21 cellular contexts compared by ENCODE assay signal in the genomic region with DNA sequence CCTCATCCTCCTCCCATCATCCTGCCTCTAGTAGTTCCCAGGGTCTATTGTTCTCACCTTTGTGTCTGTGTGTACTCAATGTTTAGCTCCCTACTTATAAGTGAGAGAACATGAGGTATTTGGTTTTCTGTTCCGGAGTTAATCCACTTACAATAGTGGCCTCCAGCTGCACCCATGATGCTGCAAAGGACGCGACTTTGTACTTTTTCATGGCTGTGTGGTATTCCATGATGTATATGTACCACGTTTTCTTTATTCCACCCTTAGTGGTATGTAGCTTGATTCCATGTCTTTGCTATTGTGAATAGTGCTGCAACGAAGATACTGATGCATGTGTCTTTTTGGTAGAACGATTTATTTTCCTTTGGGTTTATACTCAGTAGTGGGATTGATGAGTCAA. TPM values are rescaled to one million over a fixed set of nuclear protein-coding genes. Genes with fewer than 3 reads are reported as not detected.
DNase-seq lines count a peak whose midpoint lies in the region; ATAC-seq, FAIRE-seq and TF ChIP-seq lines count a peak whose summit lies in the region.
"Had no signal": no experiment of that assay in that cellular context is flagged by ENCODE, and none has a peak within 500 bp of the region (broad histone marks: within the 10 kb centered on the region; RNA-seq: fewer than 3 reads in every experiment).

No MANE protein-coding gene starts in this region.

- H3K36me3 ChIP-seq in CD8-positive, alpha-beta memory T cell (ENCODE audit: insufficient read depth, low read length), result no peaks in the 10 kb centered on the region
- no peaks in the 10 kb centered on the region for H3K36me3 ChIP-seq in tibial nerve

- H3K4me3 Mint-ChIP-seq in T-helper 1 cell treated with Interleukin-12 subunit alpha and Interleukin-12 subunit beta and Interleukin-4 antibody, amounts not matched to agents 30 μg/mL and 1 μg/mL, for 36 hours, result peak overlapping the region; percentile 33
- H3K4me3 Mint-ChIP-seq in CD8-positive, alpha-beta memory T cell, result peak overlapping the region in 4 of 7 donors; percentile 50 to 93 (median 72)
- peak overlapping the region; percentile 42 for H3K4me3 Mint-ChIP-seq in activated T-helper 17 cell treated with anti-CD3 and anti-CD28 coated beads, Interleukin-2, amount 50 U/mL, for 72 hours
- peak overlapping the region in 9 of 10 donors; percentile 3 to 80 (median 45) for H3K4me3 Mint-ChIP-seq in naive thymus-derived CD8-positive, alpha-beta T cell

- no peak overlapping the region for H3K27ac Mint-ChIP-seq in T-helper 1 cell treated with Interleukin-12 subunit alpha and Interleukin-12 subunit beta and Interleukin-4 antibody, amounts not matched to agents 30 μg/mL and 1 μg/mL, for 36 hours
- H3K27ac Mint-ChIP-seq in CD8-positive, alpha-beta memory T cell, result peak overlapping the region in 2 of 8 donors; percentile 47 to 71
- no peak overlapping the region for H3K27ac Mint-ChIP-seq in activated T-helper 17 cell treated with anti-CD3 and anti-CD28 coated beads, Interleukin-2, amount 50 U/mL, for 72 hours
- peak overlapping the region in 1 of 10 donors; percentile 18 for H3K27ac Mint-ChIP-seq in naive thymus-derived CD8-positive, alpha-beta T cell
- H3K27ac Mint-ChIP-seq: CD8-positive, alpha-beta T cell had no signal

- DNase-seq in T-helper 1 cell, result no peak
- DNase-seq in CD8-positive, alpha-beta memory T cell, result no peak
- DNase-seq in naive thymus-derived CD8-positive, alpha-beta T cell, result no peak
- DNase-seq in HEK293T (ENCODE audit: extremely low spot score), result no peak
- DNase-seq in tibial nerve (ENCODE audit: low spot score in 2 of 2), result no peak
- DNase-seq in HTR-8/SVneo (ENCODE audit: insufficient read length, low spot score), result no peak
- DNase-seq: activated gamma-delta T cell treated with Interleukin-2 at 50 U/mL for 16 hours; activated T-cell treated with anti-CD3 and anti-CD28 coated beads for 4 hours; anterior cingulate cortex; caudate nucleus; CD8-positive, alpha-beta T cell; NCI-H1105; NCI-H1930; NCI-H69; stimulated activated CD8-positive, alpha-beta memory T cell treated with anti-CD3 and anti-CD28 coated beads, Interleukin-4, amount 100 ng/mL, for 48 hours; T-helper 17 cell; trophoblast cell had no signal

- TF ChIP-seq POLR2A in tibial nerve (IDR thresholded peaks at IDR 0.05), result no peak

- peaks cover 17% of the 10 kb centered on the region for H3K4me1 Mint-ChIP-seq in T-helper 1 cell treated with Interleukin-12 subunit alpha and Interleukin-12 subunit beta and Interleukin-4 antibody, amounts not matched to agents 30 μg/mL and 1 μg/mL, for 36 hours (ENCODE audit: low read depth)
- peaks cover 13 to 23% (median 14%) of the 10 kb centered on the region in 3 donors for H3K4me1 Mint-ChIP-seq in CD8-positive, alpha-beta memory T cell
- H3K4me1 Mint-ChIP-seq in activated T-helper 17 cell treated with anti-CD3 and anti-CD28 coated beads, Interleukin-2, amount 50 U/mL, for 72 hours, result peaks cover 14% of the 10 kb centered on the region
- H3K4me1 Mint-ChIP-seq in naive thymus-derived CD8-positive, alpha-beta T cell, result peaks cover 3 to 18% (median 15%) of the 10 kb centered on the region in 4 donors

- peaks cover 31% of the 10 kb centered on the region for H3K27me3 Mint-ChIP-seq in T-helper 1 cell treated with Interleukin-12 subunit alpha and Interleukin-12 subunit beta and Interleukin-4 antibody, amounts not matched to agents 30 μg/mL and 1 μg/mL, for 36 hours (ENCODE audit: low read depth)
- peaks cover 4 to 10% of the 10 kb centered on the region in 2 donors for H3K27me3 Mint-ChIP-seq in CD8-positive, alpha-beta memory T cell
- peaks cover under 1% of the 10 kb centered on the region for H3K27me3 Mint-ChIP-seq in activated T-helper 17 cell treated with anti-CD3 and anti-CD28 coated beads, Interleukin-2, amount 50 U/mL, for 72 hours
- peaks cover 2 to 21% (median 4%) of the 10 kb centered on the region in 5 donors for H3K27me3 Mint-ChIP-seq in naive thymus-derived CD8-positive, alpha-beta T cell

- H3K27ac ChIP-seq in CD8-positive, alpha-beta memory T cell (ENCODE audit: low read depth, low read length), result no peak overlapping the region
- no peak overlapping the region for H3K27ac ChIP-seq in tibial nerve
- H3K27ac ChIP-seq: 22Rv1 had no signal

- peaks cover 11% of the 10 kb centered on the region for H3K9me3 Mint-ChIP-seq in T-helper 1 cell treated with Interleukin-12 subunit alpha and Interleukin-12 subunit beta and Interleukin-4 antibody, amounts not matched to agents 30 μg/mL and 1 μg/mL, for 36 hours
- peaks cover 0 to 16% (median 11%) of the 10 kb centered on the region in 5 donors for H3K9me3 Mint-ChIP-seq in CD8-positive, alpha-beta memory T cell
- H3K9me3 Mint-ChIP-seq in activated T-helper 17 cell treated with anti-CD3 and anti-CD28 coated beads, Interleukin-2, amount 50 U/mL, for 72 hours, result peaks cover 5% of the 10 kb centered on the region
- peaks cover 0 to 23% (median 9%) of the 10 kb centered on the region in 9 donors for H3K9me3 Mint-ChIP-seq in naive thymus-derived CD8-positive, alpha-beta T cell

- no peaks in the 10 kb centered on the region for H3K27me3 ChIP-seq in CD8-positive, alpha-beta memory T cell (ENCODE audit: insufficient read depth, low read length, poor library complexity, severe bottlenecking)
- peaks cover 0 to 22% of the 10 kb centered on the region in 2 donors for H3K27me3 ChIP-seq in tibial nerve

- FAIRE-seq in HTR-8/SVneo (lab: Jason Lieb, UNC), result no peak
- FAIRE-seq: keratinocyte had no signal

- no peak for TF ChIP-seq EP300 in tibial nerve (IDR thresholded peaks at IDR 0.05)

- peaks cover 8% of the 10 kb centered on the region for H3K4me1 ChIP-seq in CD8-positive, alpha-beta memory T cell (ENCODE audit: insufficient read depth, low read length)
- peaks cover 0 to 18% (median 0%) of the 10 kb centered on the region in 4 donors for H3K4me1 ChIP-seq in tibial nerve

- TF ChIP-seq CTCF in tibial nerve (IDR thresholded peaks at IDR 0.05), result no peak

- H3K9me3 ChIP-seq in CD8-positive, alpha-beta memory T cell (ENCODE audit: low read length), result peaks cover 4% of the 10 kb centered on the region
- peaks cover 0 to 22% (median 0%) of the 10 kb centered on the region in 4 donors for H3K9me3 ChIP-seq in tibial nerve

- POLR2A ChIA-PET in CD8-positive, alpha-beta memory T cell (lab: Charles Lee), result no interaction called here
- POLR2A ChIA-PET in naive thymus-derived CD8-positive, alpha-beta T cell (lab: Charles Lee), result interaction anchor here (0.8 to 1.1 kb wide), 2 partner anchors 9 to 11 kb away, joined by 3 read pairs; no protein-coding TSS in a partner anchor
- POLR2A ChIA-PET in HEK293T (lab: Yijun Ruan, JAX), result interaction anchor here (1.6 to 5.3 kb wide), 2 partner anchors 16 to 569 kb away, joined by 4 to 43 read pairs; a partner anchor contains a TSS

- CTCF ChIA-PET in CD8-positive, alpha-beta memory T cell (lab: Charles Lee), result interaction anchor here (1.4 to 10.4 kb wide), 2 partner anchors 10 to 15 kb away, joined by 6 to 81 read pairs; no protein-coding TSS in a partner anchor
- CTCF ChIA-PET in HEK293T (lab: Yijun Ruan, JAX), result interaction anchor here (3.8 kb wide), 1 partner anchor 17 kb away, joined by 27 read pairs; the partner anchor contains the start of gene ABT1

- H3K36me3 Mint-ChIP-seq in T-helper 1 cell treated with Interleukin-12 subunit alpha and Interleukin-12 subunit beta and Interleukin-4 antibody, amounts not matched to agents 30 μg/mL and 1 μg/mL, for 36 hours (ENCODE audit: low read depth), result peaks cover 2% of the 10 kb centered on the region
- peaks cover 0 to 5% (median 0%) of the 10 kb centered on the region in 3 donors for H3K36me3 Mint-ChIP-seq in CD8-positive, alpha-beta memory T cell
- peaks cover 14% of the 10 kb centered on the region for H3K36me3 Mint-ChIP-seq in activated T-helper 17 cell treated with anti-CD3 and anti-CD28 coated beads, Interleukin-2, amount 50 U/mL, for 72 hours (ENCODE audit: low read depth)
- peaks cover 0 to 10% (median 0%) of the 10 kb centered on the region in 3 donors for H3K36me3 Mint-ChIP-seq in naive thymus-derived CD8-positive, alpha-beta T cell
- H3K36me3 Mint-ChIP-seq: CD8-positive, alpha-beta T cell had no signal

- ATAC-seq in activated T-helper 17 cell treated with anti-CD3 and anti-CD28 coated beads, Interleukin-2, amount 50 U/mL, for 72 hours (replicated peaks), result no peak
- no peak for ATAC-seq in naive thymus-derived CD8-positive, alpha-beta T cell
- ATAC-seq: T-helper 17 cell had no signal

- 83 to 89% methylated on average over 6 of the region's 6 CpGs for WGBS in tibial nerve, 2 donors

- no peak overlapping the region for H3K4me3 ChIP-seq in CD8-positive, alpha-beta memory T cell (ENCODE audit: low read length)
- no peak overlapping the region for H3K4me3 ChIP-seq in tibial nerve

TF ChIP-seq in HEK293T, 16 proteins besides CTCF, POLR2A, EP300 and RAD21 (continues in another document):
- TF ChIP-seq SUZ12 (IDR thresholded peaks at IDR 0.05) (no peak), NFRKB (IDR thresholded peaks at IDR 0.05) (no peak), HDGF (IDR thresholded peaks at IDR 0.05; ENCODE audit: borderline replicate concordance) (no peak), TARDBP (IDR thresholded peaks at IDR 0.05) (no peak), FOXK2 (IDR thresholded peaks at IDR 0.05) (no peak), SP1 (IDR thresholded peaks at IDR 0.05) (no peak), ARNT (IDR thresholded peaks at IDR 0.05) (no peak), BHLHE40 (IDR thresholded peaks at IDR 0.05; ENCODE audit: borderline replicate concordance) (no peak), L3MBTL2 (conservative IDR thresholded peaks at IDR 0.05) (no peak)

RNA-seq across cellular contexts. Expression of gene ABT1, which starts 18.5 kb away (rescaled TPM):
- 10 to 100 TPM; 34.5 to 36.1 TPM for total RNA-seq in CD8-positive, alpha-beta memory T cell
- polyA plus RNA-seq in CD8-positive, alpha-beta memory T cell, result 39.7 TPM
- total RNA-seq in activated T-helper 17 cell treated with anti-CD3 and anti-CD28 coated beads, Interleukin-2, amount 50 U/mL, for 72 hours, result 10 to 100 TPM; 24.5 to 30.0 TPM
- 10 to 100 TPM; 41.8 to 43.1 TPM for total RNA-seq in naive thymus-derived CD8-positive, alpha-beta T cell
- polyA plus RNA-seq in naive thymus-derived CD8-positive, alpha-beta T cell, result 10 to 100 TPM; 36.7 to 43.6 (median 39.9) TPM
- total RNA-seq in tibial nerve, result 10 to 100 TPM in 3 of 4 donors, 1 to 10 TPM in 1; 8.3 to 13.2 (median 10.6) TPM

RNA-seq across cellular contexts. Expression of gene HMGN4, which starts 40.1 kb away (rescaled TPM):
- total RNA-seq in CD8-positive, alpha-beta memory T cell, result 10 to 100 TPM; 90.0 to 91.4 TPM
- polyA plus RNA-seq in CD8-positive, alpha-beta memory T cell, result 166 TPM
- total RNA-seq in activated T-helper 17 cell treated with anti-CD3 and anti-CD28 coated beads, Interleukin-2, amount 50 U/mL, for 72 hours, result 10 to 100 TPM; 84.3 to 90.3 TPM
- 10 to 100 TPM; 73.3 to 77.5 TPM for total RNA-seq in naive thymus-derived CD8-positive, alpha-beta T cell
- 100 to 1,000 TPM; 110 to 183 (median 151) TPM for polyA plus RNA-seq in naive thymus-derived CD8-positive, alpha-beta T cell
- 10 to 100 TPM; 46.5 to 67.8 (median 56.2) TPM for total RNA-seq in tibial nerve
